Comparison of ENCODE assay signal across 8 cellular contexts in genomic region chr3:46930945-46931403, GRCh38. TPM values are rescaled to one million over a fixed set of nuclear protein-coding genes. Genes with fewer than 3 reads are reported as not detected.
DNase-seq lines count a peak whose midpoint lies in the region; ATAC-seq and TF ChIP-seq lines count a peak whose summit lies in the region.

No MANE protein-coding gene starts in this region.

- peak overlapping the region; percentile 34 for H3K27ac Mint-ChIP-seq in activated naive CD4-positive, alpha-beta T cell treated with anti-CD3 and anti-CD28 coated beads for 36 hours
- peak overlapping the region; percentile 81 for H3K27ac Mint-ChIP-seq in MCF 10A (ENCODE audit: low read depth, unreplicated experiment)

- no peaks in the 10 kb centered on the region for H3K9me3 Mint-ChIP-seq in activated naive CD4-positive, alpha-beta T cell treated with anti-CD3 and anti-CD28 coated beads for 36 hours
- H3K9me3 Mint-ChIP-seq in MCF 10A (ENCODE audit: unreplicated experiment) = no peaks in the 10 kb centered on the region

- no peak overlapping the region for H3K4me3 Mint-ChIP-seq in activated naive CD4-positive, alpha-beta T cell treated with anti-CD3 and anti-CD28 coated beads for 36 hours
- H3K4me3 Mint-ChIP-seq in MCF 10A (ENCODE audit: unreplicated experiment) = no peak overlapping the region

- POLR2A ChIA-PET in MCF 10A (lab: Yijun Ruan, JAX) = interaction anchor here (0.9 to 3.4 kb wide), 2 partner anchors 44 to 49 kb away, joined by 3 to 9 read pairs; partner anchors contain the start of gene NBEAL2

- H3K4me3 ChIP-seq in mucosa of rectum (ENCODE audit: low read length in 2 of 2) = no peak overlapping the region
- no peak overlapping the region for H3K4me3 ChIP-seq in tibial nerve

- H3K4me1 Mint-ChIP-seq in activated naive CD4-positive, alpha-beta T cell treated with anti-CD3 and anti-CD28 coated beads for 36 hours (ENCODE audit: low read depth) = peaks cover 70% of the 10 kb centered on the region
- H3K4me1 Mint-ChIP-seq in MCF 10A (ENCODE audit: insufficient read depth, unreplicated experiment) = peaks cover 35% of the 10 kb centered on the region

- no peak overlapping the region for H3K9ac ChIP-seq in mucosa of rectum (ENCODE audit: low read depth in 1 of 2, low read length in 2 of 2)

- CTCF ChIA-PET in activated naive CD4-positive, alpha-beta T cell treated with anti-CD3 and anti-CD28 coated beads for 36 hours (lab: Charles Lee) = interaction anchor here (0.8 to 0.9 kb wide), 2 partner anchors 10 to 67 kb away, joined by 3 read pairs; no protein-coding TSS in a partner anchor
- CTCF ChIA-PET in MCF 10A (lab: Yijun Ruan, JAX) = no interaction called here

- H3K27ac ChIP-seq in mucosa of rectum (ENCODE audit: low read depth in 2 of 2, low read length in 2 of 2) (peak overlapping the region; percentile 73 to 76), tibial nerve (peak overlapping the region; percentile 5 to 89 (median 76))

- H3K27me3 ChIP-seq in mucosa of rectum (ENCODE audit: control insufficient read depth in 2 of 2, insufficient read depth in 2 of 2, low read length in 2 of 2) = no peaks in the 10 kb centered on the region
- no peaks in the 10 kb centered on the region for H3K27me3 ChIP-seq in tibial nerve

- WGBS in tibial nerve, 2 donors = 16 to 34% methylated on average over 3 of the region's 3 CpGs

- no peaks in the 10 kb centered on the region for H3K27me3 Mint-ChIP-seq in activated naive CD4-positive, alpha-beta T cell treated with anti-CD3 and anti-CD28 coated beads for 36 hours (ENCODE audit: low read depth)
- H3K27me3 Mint-ChIP-seq in MCF 10A (ENCODE audit: insufficient read depth, unreplicated experiment) = no peaks in the 10 kb centered on the region

- no peak for TF ChIP-seq CTCF in MCF 10A (IDR thresholded peaks at IDR 0.05; ENCODE audit: unreplicated experiment)
- no peak for TF ChIP-seq CTCF in tibial nerve (IDR thresholded peaks at IDR 0.05)

- H3K9me3 ChIP-seq in mucosa of rectum (ENCODE audit: control insufficient read depth in 2 of 2, low read length in 2 of 2) (no peaks in the 10 kb centered on the region), tibial nerve (no peaks in the 10 kb centered on the region)

- TF ChIP-seq EP300 in tibial nerve (IDR thresholded peaks at IDR 0.05) = no peak

- BruUV-seq in MCF 10A (replicated peaks; lab: Mats Ljungman, UMichigan) = no TSS peak

- TF ChIP-seq POLR2A in tibial nerve (IDR thresholded peaks at IDR 0.05) = no peak

- H3K36me3 ChIP-seq in mucosa of rectum (ENCODE audit: control insufficient read depth in 2 of 2, insufficient read depth in 2 of 2, low read length in 2 of 2) = peaks cover 13 to 14% of the 10 kb centered on the region in 2 donors
- peaks cover 0 to 8% (median 0%) of the 10 kb centered on the region in 3 donors for H3K36me3 ChIP-seq in tibial nerve

- no peak for ATAC-seq in HG02970 (IDR thresholded peaks at IDR 0.05; ENCODE audit: low FRiP score, unreplicated experiment)

- no peak for DNase-seq in activated naive CD4-positive, alpha-beta T cell treated with anti-CD3 and anti-CD28 coated beads for 36 hours
- DNase-seq in activated naive CD4-positive, alpha-beta T cell treated with anti-CD3 and anti-CD28 coated beads, Interleukin-2, amount 50 U/mL, for 16 hours = no peak
- DNase-seq in MCF 10A (ENCODE audit: unreplicated experiment) (no peak), tibial nerve (ENCODE audit: low spot score in 2 of 2) (no peak), NCI-H774 (lab: John Stamatoyannopoulos, UW) (no peak)
- DNase-seq in activated effector memory CD4-positive, alpha-beta T cell treated with Interleukin-2 at 50 U/mL for 16 hours = no peak

- peaks cover 12% of the 10 kb centered on the region for H3K36me3 Mint-ChIP-seq in activated naive CD4-positive, alpha-beta T cell treated with anti-CD3 and anti-CD28 coated beads for 36 hours (ENCODE audit: low read depth)
- H3K36me3 Mint-ChIP-seq in MCF 10A (ENCODE audit: insufficient read depth, unreplicated experiment) = peaks cover 17% of the 10 kb centered on the region

- intact Hi-C loops in activated naive CD4-positive, alpha-beta T cell treated with anti-CD3 and anti-CD28 coated beads for 36 hours (cut with micrococcal nuclease) = no loop called here
- intact Hi-C loops in MCF 10A (cut with micrococcal nuclease) = no loop called here

- H3K4me1 ChIP-seq in mucosa of rectum (ENCODE audit: control insufficient read depth in 2 of 2, insufficient read depth in 2 of 2, low read length in 2 of 2) = peaks cover 81 to 83% of the 10 kb centered on the region in 2 donors
- peaks cover 4 to 100% (median 95%) of the 10 kb centered on the region in 4 donors for H3K4me1 ChIP-seq in tibial nerve

RNA-seq across cellular contexts. Expression of gene CCDC12, which starts 45.6 kb away (rescaled TPM):
- 10 to 100 TPM; 37.6 to 43.0 TPM for total RNA-seq in activated naive CD4-positive, alpha-beta T cell treated with anti-CD3 and anti-CD28 coated beads for 36 hours
- 43.9 and 45.9 TPM in 2 replicates for total RNA-seq in MCF 10A (2022)
- 10 to 100 TPM; 36.9 to 59.4 (median 50.2) TPM for total RNA-seq in tibial nerve

RNA-seq across cellular contexts. Expression of gene NBEAL2, which starts 48.5 kb away (rescaled TPM):
- 10 to 100 TPM; 85.0 to 92.4 TPM for total RNA-seq in activated naive CD4-positive, alpha-beta T cell treated with anti-CD3 and anti-CD28 coated beads for 36 hours
- total RNA-seq in MCF 10A (2022) = 14.2 and 20.2 TPM in 2 replicates
- 10 to 100 TPM; 25.3 to 92.1 (median 26.6) TPM for total RNA-seq in tibial nerve

RNA-seq across cellular contexts. Expression of gene PTH1R, which starts 53.5 kb away (rescaled TPM):
- total RNA-seq in activated naive CD4-positive, alpha-beta T cell treated with anti-CD3 and anti-CD28 coated beads for 36 hours = not detected
- total RNA-seq in MCF 10A (2022) (not detected in 2 replicates), tibial nerve (10 to 100 TPM in 3 of 4 donors, 1 to 10 TPM in 1; 8.1 to 14.3 (median 13.6) TPM)
